In genomic region chr2:188765522-188765921, GRCh38 we compare ENCODE assay signal across 10 cellular contexts.
DNase-seq lines count a peak whose midpoint lies in the region; ATAC-seq and TF ChIP-seq lines count a peak whose summit lies in the region.
"Had no signal": no experiment of that assay in that cellular context is flagged by ENCODE, and none has a peak within 500 bp of the region (broad histone marks: within the 10 kb centered on the region; RNA-seq: fewer than 3 reads in every experiment).

No MANE protein-coding gene starts in this region.

- no peaks in the 10 kb centered on the region for H3K27me3 ChIP-seq in left lung

- no peaks in the 10 kb centered on the region for H3K9me3 ChIP-seq in left lung

- no peaks in the 10 kb centered on the region for H3K36me3 ChIP-seq in left lung

- no peak overlapping the region for H3K4me3 Mint-ChIP-seq in Calu3 (ENCODE audit: low read depth, unreplicated experiment)
- H3K4me3 Mint-ChIP-seq: activated naive CD8-positive, alpha-beta T cell had no signal

- no peak overlapping the region for H3K27ac ChIP-seq in left lung

- no peaks in the 10 kb centered on the region for H3K4me1 ChIP-seq in left lung

- no peaks in the 10 kb centered on the region for H3K27me3 Mint-ChIP-seq in Calu3 (ENCODE audit: unreplicated experiment)
- H3K27me3 Mint-ChIP-seq: activated naive CD8-positive, alpha-beta T cell had no signal

- no peak for TF ChIP-seq CTCF in Calu3 (IDR thresholded peaks at IDR 0.05; ENCODE audit: unreplicated experiment)
- no peak for TF ChIP-seq CTCF in left lung (IDR thresholded peaks at IDR 0.05)

- DNase-seq in Calu3 (peak; percentile 40), NCI-H69 (lab: John Stamatoyannopoulos, UW) (peak; percentile 75), foreskin melanocyte (peak; percentile 64), left lung (no peak), NCI-H2107 (lab: John Stamatoyannopoulos, UW) (no peak)
- DNase-seq in activated CD8-positive, alpha-beta memory T cell treated with anti-CD3 and anti-CD28 coated beads for 24 hours: no peak

- H3K4me1 Mint-ChIP-seq in Calu3 (ENCODE audit: low read depth, unreplicated experiment): no peaks in the 10 kb centered on the region

- CTCF ChIA-PET in Calu3 (lab: Charles Lee): no interaction called here

- H3K27ac Mint-ChIP-seq in Calu3 (ENCODE audit: unreplicated experiment): no peak overlapping the region
- H3K27ac Mint-ChIP-seq: activated naive CD8-positive, alpha-beta T cell had no signal

- H3K36me3 Mint-ChIP-seq in Calu3 (ENCODE audit: insufficient read depth, unreplicated experiment): no peaks in the 10 kb centered on the region
- H3K36me3 Mint-ChIP-seq: activated naive CD8-positive, alpha-beta T cell had no signal

- no peaks in the 10 kb centered on the region for H3K9me3 Mint-ChIP-seq in Calu3 (ENCODE audit: low read depth, unreplicated experiment)

- intact Hi-C loops in Calu3 (cut with micrococcal nuclease; ENCODE audit: unreplicated experiment): loop anchor here (1.0 kb wide), 1 partner anchor 213 kb away; no protein-coding TSS in a partner anchor
- intact Hi-C loops in left lung (cut with DNase I): no loop called here

- no TSS peak for BruUV-seq in Calu3 (replicated peaks; lab: Mats Ljungman, UMichigan)

- ATAC-seq in GM18907 (IDR thresholded peaks at IDR 0.05; ENCODE audit: unreplicated experiment) (peak; percentile 62), GM19467 (IDR thresholded peaks at IDR 0.05; ENCODE audit: unreplicated experiment) (no peak), left lung (no peak)

- H3K4me3 ChIP-seq in left lung: no peak overlapping the region
- H3K4me3 ChIP-seq: skin epidermis had no signal

Comparison
In these comparisons a context has a peak if more than half of its experiments do, and no peak if none do; other contexts are left out.
1. DNase-seq: peak in Calu3 (single experiment), NCI-H69 (single experiment) and foreskin melanocyte (single experiment); none in activated CD8-positive, alpha-beta memory T cell treated with anti-CD3 and anti-CD28 coated beads for 24 hours (single experiment), left lung (0 of 2) and NCI-H2107 (single experiment).